12 cellular contexts compared by ENCODE assay signal in the genomic region with DNA sequence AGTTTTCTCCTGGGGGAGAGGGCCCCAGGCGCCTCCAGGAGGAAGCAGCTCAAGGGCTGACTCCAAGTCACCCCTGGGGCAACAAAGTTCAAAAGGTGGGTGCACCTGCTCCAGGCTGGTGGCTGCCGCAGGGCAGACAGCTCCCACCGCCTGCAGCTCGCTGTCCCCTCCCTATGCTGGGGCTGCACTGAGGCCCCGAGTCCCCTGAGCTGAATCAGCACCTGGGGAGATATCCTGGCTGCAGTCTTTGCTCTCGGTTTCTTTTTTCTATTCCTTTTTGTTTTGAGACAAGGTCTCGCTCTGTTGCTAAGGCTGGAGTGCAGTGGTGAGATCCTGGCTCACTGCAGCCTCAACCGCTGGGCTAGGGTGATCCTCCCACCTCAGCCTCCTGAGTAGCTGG.
DNase-seq lines count a peak whose midpoint lies in the region; ATAC-seq and TF ChIP-seq lines count a peak whose summit lies in the region.
"Had no signal": no experiment of that assay in that cellular context is flagged by ENCODE, and none has a peak within 500 bp of the region (broad histone marks: within the 10 kb centered on the region; RNA-seq: fewer than 3 reads in every experiment).

No MANE protein-coding gene starts in this region.

- CTCF ChIA-PET in activated CD4-positive, alpha-beta memory T cell treated with anti-CD3 and anti-CD28 coated beads for 36 hours (lab: Charles Lee) = no interaction called here
- CTCF ChIA-PET in activated CD4-positive, alpha-beta memory T cell treated with anti-CD3 and anti-CD28 coated beads, Interleukin-2, amount 10 ng/mL, durations not matched to agents 7 days and 5 days (lab: Charles Lee) = no interaction called here

- no peak overlapping the region for H3K4me2 ChIP-seq in neuronal stem cell (ENCODE audit: insufficient read depth, low read length, poor library complexity, severe bottlenecking)
- H3K4me2 ChIP-seq: neural progenitor cell had no signal

- H3K36me3 Mint-ChIP-seq in activated CD4-positive, alpha-beta memory T cell treated with anti-CD3 and anti-CD28 coated beads for 36 hours = no peaks in the 10 kb centered on the region
- no peaks in the 10 kb centered on the region for H3K36me3 Mint-ChIP-seq in activated CD4-positive, alpha-beta memory T cell treated with anti-CD3 and anti-CD28 coated beads, Interleukin-2, amount 10 ng/mL, durations not matched to agents 7 days and 5 days (ENCODE audit: low read depth)

- H3K4me1 ChIP-seq in neuronal stem cell (ENCODE audit: control insufficient read depth in 2 of 2, insufficient read depth in 1 of 2, low read depth in 1 of 2, low read length in 2 of 2) (peaks cover 8 to 15% of the 10 kb centered on the region in 2 donors), gastrocnemius medialis (no peaks in the 10 kb centered on the region)
- H3K4me1 ChIP-seq: neural progenitor cell had no signal

- peak; percentile 4 for DNase-seq in activated CD4-positive, alpha-beta memory T cell treated with anti-CD3 and anti-CD28 coated beads for 36 hours
- DNase-seq in activated CD4-positive, alpha-beta memory T cell treated with anti-CD3 and anti-CD28 coated beads, Interleukin-2, amount 10 ng/mL, durations not matched to agents 7 days and 5 days = no peak
- no peak for DNase-seq in neuronal stem cell (ENCODE audit: low spot score)
- DNase-seq in effector CD4-positive, alpha-beta T cell = no peak
- no peak for DNase-seq in activated CD4-positive, alpha-beta T cell treated with anti-CD3 and anti-CD28 coated beads for 1 hour
- no peak for DNase-seq in gastrocnemius medialis
- DNase-seq: activated gamma-delta T cell, NCI-H187 had no signal

- no peak overlapping the region for H2BK120ac ChIP-seq in neuronal stem cell (ENCODE audit: low read depth, low read length)

- H2BK12ac ChIP-seq in neuronal stem cell (ENCODE audit: low read length) = no peak overlapping the region

- no peak overlapping the region for H3K27ac Mint-ChIP-seq in activated CD4-positive, alpha-beta memory T cell treated with anti-CD3 and anti-CD28 coated beads for 36 hours
- H3K27ac Mint-ChIP-seq in activated CD4-positive, alpha-beta memory T cell treated with anti-CD3 and anti-CD28 coated beads, Interleukin-2, amount 10 ng/mL, durations not matched to agents 7 days and 5 days = no peak overlapping the region

- H3K36me3 ChIP-seq in neuronal stem cell (replicated peaks in 1 of 2; ENCODE audit: control insufficient read depth in 2 of 2, insufficient read depth in 2 of 2, low read length in 2 of 2) (no peaks in the 10 kb centered on the region), gastrocnemius medialis (no peaks in the 10 kb centered on the region)
- H3K36me3 ChIP-seq: neural progenitor cell had no signal

- no peak overlapping the region for H3K9ac ChIP-seq in neuronal stem cell (ENCODE audit: low read depth, low read length, poor library complexity)
- H3K9ac ChIP-seq: neural progenitor cell had no signal

- peak; percentile 74 for ATAC-seq in HG02610 (IDR thresholded peaks at IDR 0.05; ENCODE audit: unreplicated experiment)
- peak; percentile 90 for ATAC-seq in HG03442 (IDR thresholded peaks at IDR 0.05; ENCODE audit: unreplicated experiment)
- ATAC-seq in gastrocnemius medialis = no peak

- H3K4ac ChIP-seq in neuronal stem cell (ENCODE audit: low read length) = no peak overlapping the region

- H3K4me3 ChIP-seq in neuronal stem cell (ENCODE audit: low read length in 2 of 2) (no peak overlapping the region), gastrocnemius medialis (no peak overlapping the region)
- H3K4me3 ChIP-seq: neural progenitor cell had no signal

- TF ChIP-seq CTCF in gastrocnemius medialis (IDR thresholded peaks at IDR 0.05 in 4 of 5, conservative IDR thresholded peaks at IDR 0.05 in 1 of 5) = no peak

- no peak overlapping the region for H3K14ac ChIP-seq in neuronal stem cell (ENCODE audit: low read length)

- no peak overlapping the region for H2BK5ac ChIP-seq in neuronal stem cell (ENCODE audit: low read length)

- H3K18ac ChIP-seq in neuronal stem cell (ENCODE audit: low read length) = peak overlapping the region; percentile 68

- intact Hi-C loops in activated CD4-positive, alpha-beta memory T cell treated with anti-CD3 and anti-CD28 coated beads for 36 hours (cut with micrococcal nuclease) = no loop called here
- intact Hi-C loops in gastrocnemius medialis (cut with DNase I; ENCODE audit: low total_unique reads) = no loop called here

- POLR2A ChIA-PET in activated CD4-positive, alpha-beta memory T cell treated with anti-CD3 and anti-CD28 coated beads for 36 hours (lab: Charles Lee) = no interaction called here
- POLR2A ChIA-PET in activated CD4-positive, alpha-beta memory T cell treated with anti-CD3 and anti-CD28 coated beads, Interleukin-2, amount 10 ng/mL, durations not matched to agents 7 days and 5 days (lab: Charles Lee) = no interaction called here

- H3K27me3 ChIP-seq in neuronal stem cell (ENCODE audit: control insufficient read depth in 3 of 3, insufficient read depth in 3 of 3, low read depth in 1 of 3, low read length in 3 of 3) = no peaks in the 10 kb centered on the region
- H3K27me3 ChIP-seq in gastrocnemius medialis = peaks cover 0 to 9% (median 5%) of the 10 kb centered on the region in 3 donors
- H3K27me3 ChIP-seq: neural progenitor cell had no signal

- peaks cover 1% of the 10 kb centered on the region for H3K79me1 ChIP-seq in neuronal stem cell (ENCODE audit: low read depth, low read length)

- no peak overlapping the region for H2AK5ac ChIP-seq in neuronal stem cell (ENCODE audit: low read depth, low read length)

- H3K23ac ChIP-seq in neuronal stem cell (ENCODE audit: low read depth, low read length, poor library complexity) = no peak overlapping the region

- no peak overlapping the region for H2AFZ ChIP-seq in neuronal stem cell (ENCODE audit: low read length)
- H2AFZ ChIP-seq: neural progenitor cell had no signal

- no CpG with 5 or more reads among the region's 8 CpGs for WGBS in neuronal stem cell (ENCODE audit: extremely low coverage in 2 of 2, insufficient read length in 2 of 2, insufficient replicate concordance in 1 of 2), 2 donors

- peaks cover 4 to 8% of the 10 kb centered on the region in 2 donors for H3K9me3 ChIP-seq in neuronal stem cell (replicated peaks in 1 of 2; ENCODE audit: control insufficient read depth in 2 of 2, insufficient read depth in 1 of 2, low read depth in 1 of 2, low read length in 2 of 2)
- no peaks in the 10 kb centered on the region for H3K9me3 ChIP-seq in gastrocnemius medialis

- TF ChIP-seq POLR2A in gastrocnemius medialis (IDR thresholded peaks at IDR 0.05) = no peak

- H3K4me3 Mint-ChIP-seq in activated CD4-positive, alpha-beta memory T cell treated with anti-CD3 and anti-CD28 coated beads for 36 hours = no peak overlapping the region
- H3K4me3 Mint-ChIP-seq in activated CD4-positive, alpha-beta memory T cell treated with anti-CD3 and anti-CD28 coated beads, Interleukin-2, amount 10 ng/mL, durations not matched to agents 7 days and 5 days = no peak overlapping the region
- H3K4me3 Mint-ChIP-seq: neural progenitor cell had no signal

- no peak overlapping the region for H2BK15ac ChIP-seq in neuronal stem cell (ENCODE audit: low read length)

- in situ Hi-C loops in gastrocnemius medialis (cut with MboI; ENCODE audit: low sequenced_read_pairs in 4 of 4) = no loop called here

- H3K9me3 Mint-ChIP-seq in activated CD4-positive, alpha-beta memory T cell treated with anti-CD3 and anti-CD28 coated beads for 36 hours = no peaks in the 10 kb centered on the region
- no peaks in the 10 kb centered on the region for H3K9me3 Mint-ChIP-seq in activated CD4-positive, alpha-beta memory T cell treated with anti-CD3 and anti-CD28 coated beads, Interleukin-2, amount 10 ng/mL, durations not matched to agents 7 days and 5 days

- H3K4me1 Mint-ChIP-seq in activated CD4-positive, alpha-beta memory T cell treated with anti-CD3 and anti-CD28 coated beads for 36 hours (ENCODE audit: low read depth) = no peaks in the 10 kb centered on the region
- H3K4me1 Mint-ChIP-seq in activated CD4-positive, alpha-beta memory T cell treated with anti-CD3 and anti-CD28 coated beads, Interleukin-2, amount 10 ng/mL, durations not matched to agents 7 days and 5 days = no peaks in the 10 kb centered on the region

- H4K8ac ChIP-seq in neuronal stem cell (ENCODE audit: low read depth, low read length) = no peak overlapping the region

- H3K27me3 Mint-ChIP-seq in activated CD4-positive, alpha-beta memory T cell treated with anti-CD3 and anti-CD28 coated beads for 36 hours = peaks cover 2% of the 10 kb centered on the region
- H3K27me3 Mint-ChIP-seq in activated CD4-positive, alpha-beta memory T cell treated with anti-CD3 and anti-CD28 coated beads, Interleukin-2, amount 10 ng/mL, durations not matched to agents 7 days and 5 days = peaks cover 9% of the 10 kb centered on the region

- H3K27ac ChIP-seq in neuronal stem cell (replicated peaks; ENCODE audit: low read length) = no peak overlapping the region
- no peak overlapping the region for H3K27ac ChIP-seq in gastrocnemius medialis
- H3K27ac ChIP-seq: 22Rv1, neural progenitor cell had no signal

- no peak overlapping the region for H4K91ac ChIP-seq in neuronal stem cell (ENCODE audit: low read depth, low read length, poor library complexity)

Comparison
In these comparisons a context has a peak if more than half of its experiments do, and no peak if none do; other contexts are left out.
1. ATAC-seq: peak in HG02610 (single experiment) and HG03442 (single experiment); none in gastrocnemius medialis (0 of 2).